ENCODE assay signal across 1 cellular context in genomic region chr3:124965413-124965812, GRCh38.
TF ChIP-seq lines count a peak whose summit lies in the region.

No MANE protein-coding gene starts in this region.

TF ChIP-seq in GM12878, 131 proteins besides CTCF, POLR2A, EP300 and RAD21:
- no peak for TF ChIP-seq HDAC6 (IDR thresholded peaks at IDR 0.05; ENCODE audit: unreplicated experiment)
- TF ChIP-seq JUNB (IDR thresholded peaks at IDR 0.05): 0 out of 2 replicates have a peak, but pooled peaks have one; percentile 25
